ENCODE assay signal across 8 cellular contexts in genomic region chr18:75478996-75479870, GRCh38. TPM values are rescaled to one million over a fixed set of nuclear protein-coding genes. Genes with fewer than 3 reads are reported as not detected.
A peak's percentile ranks its signal among the peaks of the same experiment; 100 is the strongest.
DNase-seq lines count a peak whose midpoint lies in the region; ATAC-seq and TF ChIP-seq lines count a peak whose summit lies in the region.

No MANE protein-coding gene starts in this region.

- H3K27ac ChIP-seq in OCI-LY7 (ENCODE audit: low read depth, low read length, poor library complexity, severe bottlenecking) (no peak overlapping the region), lower lobe of right lung (no peak overlapping the region)

- H3K4me3 ChIP-seq in OCI-LY7 (ENCODE audit: low read depth, low read length, poor library complexity, severe bottlenecking) (no peak overlapping the region), lower lobe of right lung (no peak overlapping the region)

- peak; percentile 80 for ATAC-seq in GM19438 (IDR thresholded peaks at IDR 0.05; ENCODE audit: low read depth, unreplicated experiment)
- ATAC-seq in lower lobe of right lung, result peak; percentile 75 to 80
- no peak for ATAC-seq in GM19397 (IDR thresholded peaks at IDR 0.05; ENCODE audit: unreplicated experiment)

- H2AFZ ChIP-seq in OCI-LY7 (ENCODE audit: low read length), result no peak overlapping the region

- no peaks in the 10 kb centered on the region for H3K27me3 ChIP-seq in lower lobe of right lung (ENCODE audit: low read depth)

- CTCF ChIA-PET in OCI-LY7 (lab: Charles Lee; ENCODE audit: unreplicated experiment), result no interaction called here

- no peak overlapping the region for H3K4me2 ChIP-seq in OCI-LY7 (ENCODE audit: low read length)

- TF ChIP-seq RAD21 in Ishikawa (IDR thresholded peaks at IDR 0.05; ENCODE audit: low read depth), result peak; percentile 80

- no TSS peak for BruUV-seq in OCI-LY7 (replicated peaks; lab: Mats Ljungman, UMichigan)

- no peaks in the 10 kb centered on the region for H3K4me1 ChIP-seq in OCI-LY7 (ENCODE audit: insufficient read depth, low read length, poor library complexity, severe bottlenecking)
- no peaks in the 10 kb centered on the region for H3K4me1 ChIP-seq in lower lobe of right lung

- H4K20me1 ChIP-seq in OCI-LY7 (ENCODE audit: insufficient read depth, low read length), result no peaks in the 10 kb centered on the region

- DNase-seq in COLO829 (ENCODE audit: low spot score) (peak; percentile 50), OCI-LY7 (ENCODE audit: low spot score) (peak; percentile 24), dermis blood vessel endothelial cell (peak; percentile 81), lower lobe of right lung (no peak), NCI-H1048 (lab: John Stamatoyannopoulos, UW) (no peak)

- POLR2A ChIA-PET in OCI-LY7 (lab: Charles Lee), result no interaction called here

- TF ChIP-seq CTCF in OCI-LY7 (conservative IDR thresholded peaks at IDR 0.05; ENCODE audit: low read length), result peak; percentile 72
- peak; percentile 70 for TF ChIP-seq CTCF in lower lobe of right lung (IDR thresholded peaks at IDR 0.05)

- intact Hi-C loops in OCI-LY7 (cut with micrococcal nuclease; ENCODE audit: unreplicated experiment) (loop anchor here (5.0 kb wide), 1 partner anchor 827 kb away; no protein-coding TSS in a partner anchor), lower lobe of right lung (cut with DNase I) (loop anchor here (10.0 kb wide), 1 partner anchor 584 kb away; no protein-coding TSS in a partner anchor)

- no peak for TF ChIP-seq EP300 in Ishikawa (IDR thresholded peaks at IDR 0.05; ENCODE audit: borderline replicate concordance)

- H3K79me2 ChIP-seq in OCI-LY7 (ENCODE audit: insufficient read depth, low read depth, low read length), result no peaks in the 10 kb centered on the region

- H3K9me3 ChIP-seq in OCI-LY7 (ENCODE audit: low read length) (no peaks in the 10 kb centered on the region), lower lobe of right lung (no peaks in the 10 kb centered on the region)

- H3K36me3 ChIP-seq in OCI-LY7 (ENCODE audit: insufficient read depth, low read length), result no peaks in the 10 kb centered on the region
- H3K36me3 ChIP-seq in lower lobe of right lung, result no peaks in the 10 kb centered on the region

- no peaks in the 10 kb centered on the region for H3K9me2 ChIP-seq in OCI-LY7 (ENCODE audit: insufficient read depth, low read length)

TF ChIP-seq in Ishikawa, 13 proteins besides CTCF, POLR2A, EP300 and RAD21:
- TF ChIP-seq MAX (IDR thresholded peaks at IDR 0.05) (no peak), CREB1 (IDR thresholded peaks at IDR 0.05; ENCODE audit: low read depth) (no peak), FOXM1 (IDR thresholded peaks at IDR 0.05; ENCODE audit: borderline replicate concordance, low read depth) (no peak), YY1 (IDR thresholded peaks at IDR 0.05; ENCODE audit: low read depth) (no peak), ZBTB7A (IDR thresholded peaks at IDR 0.05; ENCODE audit: low read depth) (no peak), TEAD4 (IDR thresholded peaks at IDR 0.05) (no peak), TCF12 (IDR thresholded peaks at IDR 0.05; ENCODE audit: low read depth) (no peak), CEBPB (IDR thresholded peaks at IDR 0.05) (no peak), USF1 (IDR thresholded peaks at IDR 0.05) (no peak), TAF1 (IDR thresholded peaks at IDR 0.05; ENCODE audit: low read depth) (no peak), EGR1 (IDR thresholded peaks at IDR 0.05) (no peak)

RNA-seq across cellular contexts. Expression of gene SMIM21, which starts 51.7 kb away (rescaled TPM):
- total RNA-seq in OCI-LY7 (2014; rRNA removed; shearing (Covaris generic)), result not detected in 2 replicates
- total RNA-seq in OCI-LY7 (2022), result not detected in 2 replicates
- total RNA-seq in dermis blood vessel endothelial cell, result not detected in 2 replicates
- total RNA-seq in lower lobe of right lung, result not detected

Comparison
In these comparisons a context has a peak if more than half of its experiments do, and no peak if none do; other contexts are left out.
1. DNase-seq: peak in COLO829 (single experiment), OCI-LY7 (single experiment) and dermis blood vessel endothelial cell (single experiment); none in lower lobe of right lung (single experiment) and NCI-H1048 (single experiment).